In the genomic region with DNA sequence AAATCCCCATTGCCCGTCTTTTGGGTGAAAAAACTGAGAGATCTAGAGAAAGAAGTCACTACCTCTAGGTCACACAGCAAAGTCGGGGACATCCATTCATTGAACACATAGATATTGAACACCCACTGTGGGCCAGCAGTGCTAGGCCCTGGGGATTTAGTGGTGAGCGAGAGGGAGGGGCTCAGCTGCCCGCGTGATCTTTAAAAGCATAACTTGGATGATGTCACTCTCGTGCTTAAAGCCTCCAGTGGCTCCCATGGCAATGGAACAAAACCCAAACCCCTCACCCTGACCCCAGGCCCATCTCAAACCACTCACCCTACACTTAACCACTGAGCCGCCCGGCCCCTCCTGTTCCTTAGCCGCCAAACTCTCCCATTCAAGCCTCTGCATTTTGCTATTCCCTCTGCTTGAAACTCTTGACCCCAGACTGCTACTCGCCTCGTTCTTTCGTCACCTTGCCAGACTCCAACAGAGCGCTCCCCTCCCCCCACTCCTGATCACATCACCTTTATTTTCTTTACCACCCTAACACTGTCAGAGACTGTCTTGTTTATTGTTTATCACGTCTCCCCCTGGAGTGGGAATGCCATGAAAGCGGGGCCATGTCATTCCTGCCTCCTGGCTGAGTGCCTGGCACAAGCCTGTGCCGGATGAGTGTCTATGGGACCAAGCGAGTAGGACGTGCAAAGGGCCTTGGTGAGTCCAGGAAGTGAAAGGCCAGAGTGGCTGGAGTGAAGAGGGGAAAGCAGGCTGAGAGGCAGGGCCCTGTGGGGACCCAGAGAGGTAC, we compare ENCODE assay signal across 1 cellular context.
TF ChIP-seq lines count a peak whose summit lies in the region.

No MANE protein-coding gene starts in this region.

TF ChIP-seq in HepG2, 621 proteins besides CTCF, POLR2A, EP300 and RAD21 (continued from another document and continues in another):
- TF ChIP-seq THAP9 (CRISPR knock-in tag; IDR thresholded peaks at IDR 0.05; ENCODE audit: borderline replicate concordance) (no peak), KLF6 (CRISPR knock-in tag; IDR thresholded peaks at IDR 0.05) (no peak), NCOA5 (CRISPR knock-in tag; IDR thresholded peaks at IDR 0.05) (no peak), ZNF274 (CRISPR knock-in tag; IDR thresholded peaks at IDR 0.05) (no peak), ZNF501 (CRISPR knock-in tag; IDR thresholded peaks at IDR 0.05) (no peak; the same call in 1 of the 2 replicates), TMF1 (CRISPR knock-in tag; IDR thresholded peaks at IDR 0.05; ENCODE audit: low read depth) (no peak), ZNF207 (IDR thresholded peaks at IDR 0.05; ENCODE audit: borderline replicate concordance) (no peak), ZNF543 (CRISPR knock-in tag; IDR thresholded peaks at IDR 0.05) (no peak), CENPT (CRISPR knock-in tag; IDR thresholded peaks at IDR 0.05; ENCODE audit: low read depth) (no peak), ZNF362 (CRISPR knock-in tag; IDR thresholded peaks at IDR 0.05; ENCODE audit: borderline replicate concordance) (no peak), SSRP1 (CRISPR knock-in tag; IDR thresholded peaks at IDR 0.05) (no peak), NR2F6 (IDR thresholded peaks at IDR 0.05) (0 out of 2 replicates have a peak, but pooled peaks have one; percentile 22), NR2F6 (CRISPR knock-in tag; IDR thresholded peaks at IDR 0.05) (no peak), ZNF572 (CRISPR knock-in tag; IDR thresholded peaks at IDR 0.05) (no peak), SAP130 (CRISPR knock-in tag; IDR thresholded peaks at IDR 0.05; ENCODE audit: low read depth) (peak; percentile 65), PAWR (CRISPR knock-in tag; IDR thresholded peaks at IDR 0.05; ENCODE audit: borderline replicate concordance) (no peak), ZNF580 (CRISPR knock-in tag; IDR thresholded peaks at IDR 0.05; ENCODE audit: borderline replicate concordance, low read depth) (no peak), ZFX (CRISPR knock-in tag; IDR thresholded peaks at IDR 0.05; ENCODE audit: low read depth) (peak; percentile 57; the same call in 1 of the 2 replicates), ZMAT3 (CRISPR knock-in tag; conservative IDR thresholded peaks at IDR 0.05) (no peak), ZNF260 (CRISPR knock-in tag; IDR thresholded peaks at IDR 0.05; ENCODE audit: borderline replicate concordance, low read depth) (no peak), ZC3H4 (CRISPR knock-in tag; IDR thresholded peaks at IDR 0.05; ENCODE audit: borderline replicate concordance) (no peak), KAT7 (CRISPR knock-in tag; IDR thresholded peaks at IDR 0.05; ENCODE audit: borderline replicate concordance) (no peak), AGO1 (IDR thresholded peaks at IDR 0.05; ENCODE audit: low read depth, low read length, poor library complexity, severe bottlenecking) (no peak), CBX1 (IDR thresholded peaks at IDR 0.05; ENCODE audit: low read depth) (no peak), ATF7 (IDR thresholded peaks at IDR 0.05) (0 out of 2 replicates have a peak, but pooled peaks have one; percentile 24), ATF7 (CRISPR knock-in tag; IDR thresholded peaks at IDR 0.05) (0 out of 2 replicates have a peak, but pooled peaks have one; percentile 53), ZNF737 (CRISPR knock-in tag; IDR thresholded peaks at IDR 0.05; ENCODE audit: borderline replicate concordance) (peak; percentile 32; the same call in 1 of the 2 replicates), ZFP41 (CRISPR knock-in tag; IDR thresholded peaks at IDR 0.05; ENCODE audit: borderline replicate concordance) (no peak), IRX3 (CRISPR knock-in tag; IDR thresholded peaks at IDR 0.05; ENCODE audit: borderline replicate concordance, low read depth) (no peak), MTERF4 (CRISPR knock-in tag; IDR thresholded peaks at IDR 0.05) (no peak), GLI4 (CRISPR knock-in tag; IDR thresholded peaks at IDR 0.05; ENCODE audit: borderline replicate concordance) (no peak), ESRRA (CRISPR knock-in tag; IDR thresholded peaks at IDR 0.05; ENCODE audit: low read depth) (no peak), ATAD3A (CRISPR knock-in tag; IDR thresholded peaks at IDR 0.05) (no peak), MED8 (CRISPR knock-in tag; IDR thresholded peaks at IDR 0.05; ENCODE audit: insufficient replicate concordance) (peak; percentile 45), ZNF44 (CRISPR knock-in tag; IDR thresholded peaks at IDR 0.05) (no peak), ATF7-NPFF (CRISPR knock-in tag; IDR thresholded peaks at IDR 0.05; ENCODE audit: low read depth) (no peak)
- TF ChIP-seq, protein P1, sequence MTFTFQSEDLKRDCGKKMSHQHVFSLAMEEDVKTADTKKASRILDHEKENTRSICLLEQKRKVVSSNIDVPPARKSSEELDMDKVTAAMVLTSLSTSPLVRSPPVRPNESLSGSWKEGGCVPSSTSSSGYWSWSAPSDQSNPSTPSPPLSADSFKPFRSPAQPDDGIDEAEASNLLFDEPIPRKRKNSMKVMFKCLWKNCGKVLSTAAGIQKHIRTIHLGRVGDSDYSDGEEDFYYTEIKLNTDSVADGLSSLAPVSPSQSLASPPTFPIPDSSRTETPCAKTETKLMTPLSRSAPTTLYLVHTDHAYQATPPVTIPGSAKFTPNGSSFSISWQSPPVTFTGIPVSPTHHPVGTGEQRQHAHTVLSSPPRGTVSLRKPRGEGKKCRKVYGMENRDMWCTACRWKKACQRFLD (CRISPR knock-in tag; IDR thresholded peaks at IDR 0.05; ENCODE audit: borderline replicate concordance): no peak
- TF ChIP-seq, protein P2, sequence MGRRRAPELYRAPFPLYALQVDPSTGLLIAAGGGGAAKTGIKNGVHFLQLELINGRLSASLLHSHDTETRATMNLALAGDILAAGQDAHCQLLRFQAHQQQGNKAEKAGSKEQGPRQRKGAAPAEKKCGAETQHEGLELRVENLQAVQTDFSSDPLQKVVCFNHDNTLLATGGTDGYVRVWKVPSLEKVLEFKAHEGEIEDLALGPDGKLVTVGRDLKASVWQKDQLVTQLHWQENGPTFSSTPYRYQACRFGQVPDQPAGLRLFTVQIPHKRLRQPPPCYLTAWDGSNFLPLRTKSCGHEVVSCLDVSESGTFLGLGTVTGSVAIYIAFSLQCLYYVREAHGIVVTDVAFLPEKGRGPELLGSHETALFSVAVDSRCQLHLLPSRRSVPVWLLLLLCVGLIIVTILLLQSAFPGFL (CRISPR knock-in tag; IDR thresholded peaks at IDR 0.05): no peak
- TF ChIP-seq, protein P3, sequence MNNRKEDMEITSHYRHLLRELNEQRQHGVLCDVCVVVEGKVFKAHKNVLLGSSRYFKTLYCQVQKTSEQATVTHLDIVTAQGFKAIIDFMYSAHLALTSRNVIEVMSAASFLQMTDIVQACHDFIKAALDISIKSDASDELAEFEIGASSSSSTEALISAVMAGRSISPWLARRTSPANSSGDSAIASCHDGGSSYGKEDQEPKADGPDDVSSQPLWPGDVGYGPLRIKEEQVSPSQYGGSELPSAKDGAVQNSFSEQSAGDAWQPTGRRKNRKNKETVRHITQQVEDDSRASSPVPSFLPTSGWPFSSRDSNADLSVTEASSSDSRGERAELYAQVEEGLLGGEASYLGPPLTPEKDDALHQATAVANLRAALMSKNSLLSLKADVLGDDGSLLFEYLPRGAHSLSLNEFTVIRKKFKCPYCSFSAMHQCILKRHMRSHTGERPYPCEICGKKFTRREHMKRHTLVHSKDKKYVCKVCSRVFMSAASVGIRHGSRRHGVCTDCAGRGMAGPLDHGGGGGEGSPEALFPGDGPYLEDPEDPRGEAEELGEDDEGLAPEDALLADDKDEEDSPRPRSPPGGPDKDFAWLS (CRISPR knock-in tag; IDR thresholded peaks at IDR 0.05; ENCODE audit: borderline replicate concordance): 0 out of 2 replicates have a peak, but pooled peaks have one; percentile 45
- TF ChIP-seq, protein P4, sequence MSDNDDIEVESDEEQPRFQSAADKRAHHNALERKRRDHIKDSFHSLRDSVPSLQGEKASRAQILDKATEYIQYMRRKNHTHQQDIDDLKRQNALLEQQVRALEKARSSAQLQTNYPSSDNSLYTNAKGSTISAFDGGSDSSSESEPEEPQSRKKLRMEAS (IDR thresholded peaks at IDR 0.05): no peak; the same call in 1 of the 2 replicates
- TF ChIP-seq, protein P5, sequence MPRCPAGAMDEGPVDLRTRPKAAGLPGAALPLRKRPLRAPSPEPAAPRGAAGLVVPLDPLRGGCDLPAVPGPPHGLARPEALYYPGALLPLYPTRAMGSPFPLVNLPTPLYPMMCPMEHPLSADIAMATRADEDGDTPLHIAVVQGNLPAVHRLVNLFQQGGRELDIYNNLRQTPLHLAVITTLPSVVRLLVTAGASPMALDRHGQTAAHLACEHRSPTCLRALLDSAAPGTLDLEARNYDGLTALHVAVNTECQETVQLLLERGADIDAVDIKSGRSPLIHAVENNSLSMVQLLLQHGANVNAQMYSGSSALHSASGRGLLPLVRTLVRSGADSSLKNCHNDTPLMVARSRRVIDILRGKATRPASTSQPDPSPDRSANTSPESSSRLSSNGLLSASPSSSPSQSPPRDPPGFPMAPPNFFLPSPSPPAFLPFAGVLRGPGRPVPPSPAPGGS (CRISPR knock-in tag; IDR thresholded peaks at IDR 0.05): no peak
- TF ChIP-seq, protein P6, sequence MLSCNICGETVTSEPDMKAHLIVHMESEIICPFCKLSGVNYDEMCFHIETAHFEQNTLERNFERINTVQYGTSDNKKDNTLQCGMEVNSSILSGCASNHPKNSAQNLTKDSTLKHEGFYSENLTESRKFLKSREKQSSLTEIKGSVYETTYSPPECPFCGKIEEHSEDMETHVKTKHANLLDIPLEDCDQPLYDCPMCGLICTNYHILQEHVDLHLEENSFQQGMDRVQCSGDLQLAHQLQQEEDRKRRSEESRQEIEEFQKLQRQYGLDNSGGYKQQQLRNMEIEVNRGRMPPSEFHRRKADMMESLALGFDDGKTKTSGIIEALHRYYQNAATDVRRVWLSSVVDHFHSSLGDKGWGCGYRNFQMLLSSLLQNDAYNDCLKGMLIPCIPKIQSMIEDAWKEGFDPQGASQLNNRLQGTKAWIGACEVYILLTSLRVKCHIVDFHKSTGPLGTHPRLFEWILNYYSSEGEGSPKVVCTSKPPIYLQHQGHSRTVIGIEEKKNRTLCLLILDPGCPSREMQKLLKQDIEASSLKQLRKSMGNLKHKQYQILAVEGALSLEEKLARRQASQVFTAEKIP (CRISPR knock-in tag; IDR thresholded peaks at IDR 0.05; ENCODE audit: borderline replicate concordance): peak; percentile 61; the same call in 1 of the 2 replicates
- TF ChIP-seq, protein P7, sequence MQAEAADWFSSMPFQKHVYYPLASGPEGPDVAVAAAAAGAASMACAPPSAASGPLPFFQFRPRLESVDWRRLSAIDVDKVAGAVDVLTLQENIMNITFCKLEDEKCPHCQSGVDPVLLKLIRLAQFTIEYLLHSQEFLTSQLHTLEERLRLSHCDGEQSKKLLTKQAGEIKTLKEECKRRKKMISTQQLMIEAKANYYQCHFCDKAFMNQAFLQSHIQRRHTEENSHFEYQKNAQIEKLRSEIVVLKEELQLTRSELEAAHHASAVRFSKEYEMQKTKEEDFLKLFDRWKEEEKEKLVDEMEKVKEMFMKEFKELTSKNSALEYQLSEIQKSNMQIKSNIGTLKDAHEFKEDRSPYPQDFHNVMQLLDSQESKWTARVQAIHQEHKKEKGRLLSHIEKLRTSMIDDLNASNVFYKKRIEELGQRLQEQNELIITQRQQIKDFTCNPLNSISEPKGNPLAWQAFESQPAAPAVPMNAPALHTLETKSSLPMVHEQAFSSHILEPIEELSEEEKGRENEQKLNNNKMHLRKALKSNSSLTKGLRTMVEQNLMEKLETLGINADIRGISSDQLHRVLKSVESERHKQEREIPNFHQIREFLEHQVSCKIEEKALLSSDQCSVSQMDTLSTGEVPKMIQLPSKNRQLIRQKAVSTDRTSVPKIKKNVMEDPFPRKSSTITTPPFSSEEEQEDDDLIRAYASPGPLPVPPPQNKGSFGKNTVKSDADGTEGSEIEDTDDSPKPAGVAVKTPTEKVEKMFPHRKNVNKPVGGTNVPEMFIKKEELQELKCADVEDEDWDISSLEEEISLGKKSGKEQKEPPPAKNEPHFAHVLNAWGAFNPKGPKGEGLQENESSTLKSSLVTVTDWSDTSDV (CRISPR knock-in tag; IDR thresholded peaks at IDR 0.05): peak; percentile 51; the same call in 1 of the 2 replicates
